Comparison of ENCODE assay signal across 11 cellular contexts in genomic region chr17:8488931-8489330, GRCh38. TPM values are rescaled to one million over a fixed set of nuclear protein-coding genes. Genes with fewer than 3 reads are reported as not detected.
DNase-seq lines count a peak whose midpoint lies in the region; ATAC-seq and TF ChIP-seq lines count a peak whose summit lies in the region.
"Had no signal": no experiment of that assay in that cellular context is flagged by ENCODE, and none has a peak within 500 bp of the region (broad histone marks: within the 10 kb centered on the region; RNA-seq: fewer than 3 reads in every experiment).

No MANE protein-coding gene starts in this region.

- H3K27ac ChIP-seq in heart left ventricle (peak overlapping the region in 2 of 12 donors; percentile 4 to 13), sigmoid colon (peak overlapping the region in 3 of 4 donors; percentile 1 to 65 (median 39))

- TF ChIP-seq EP300 in sigmoid colon (IDR thresholded peaks at IDR 0.05): no peak

- no peak overlapping the region for H3K4me3 ChIP-seq in H7 (ENCODE audit: insufficient read depth, low read depth, low read length)
- H3K4me3 ChIP-seq in heart left ventricle: no peak overlapping the region
- no peak overlapping the region for H3K4me3 ChIP-seq in sigmoid colon

- DNase-seq in H7 (peak; percentile 32), amniotic stem cell (lab: John Stamatoyannopoulos, UW) (peak; percentile 56), heart left ventricle (peak in 3 of 5 donors; percentile 52 to 70 (median 68)), sigmoid colon (peak; percentile 85), GM13977 (ENCODE audit: low spot score) (no peak), NOMO-1 treated with DMSO at 0.1 percent for 48 hours (lab: John Stamatoyannopoulos, UW; ENCODE audit: unreplicated experiment) (no peak)
- DNase-seq in effector CD8-positive, alpha-beta T cell (lab: John Stamatoyannopoulos, UW): no peak
- DNase-seq: activated B cell treated with CpG ODN at 0.5 μM for 24 hours; NCI-H1436 treated with DMSO at 0.1 percent for 48 hours; stimulated activated CD8-positive, alpha-beta memory T cell treated with anti-CD3 and anti-CD28 coated beads, Interleukin-4, amount 100 ng/mL, for 48 hours had no signal

- H3K27me3 ChIP-seq in H7 (ENCODE audit: control insufficient read depth, insufficient read depth, low read length) (no peaks in the 10 kb centered on the region), heart left ventricle (no peaks in the 10 kb centered on the region), sigmoid colon (no peaks in the 10 kb centered on the region)

- peak in 2 of 12 donors; percentile 13 to 23 for TF ChIP-seq CTCF in heart left ventricle (IDR thresholded peaks at IDR 0.05)
- TF ChIP-seq CTCF in sigmoid colon (IDR thresholded peaks at IDR 0.05): no peak
- TF ChIP-seq CTCF in GM13977 (IDR thresholded peaks at IDR 0.05; ENCODE audit: extremely low read depth, insufficient read depth, missing control alignments): no peak

- peak; percentile 71 to 89 (median 86) for ATAC-seq in heart left ventricle
- ATAC-seq in GM19395 (IDR thresholded peaks at IDR 0.05; ENCODE audit: unreplicated experiment): no peak

- no peak for TF ChIP-seq POLR2A in heart left ventricle (IDR thresholded peaks at IDR 0.05)
- TF ChIP-seq POLR2A in sigmoid colon (IDR thresholded peaks at IDR 0.05): no peak

- H3K4me1 ChIP-seq in heart left ventricle (peaks cover 0 to 4% (median 0%) of the 10 kb centered on the region in 12 donors), sigmoid colon (no peaks in the 10 kb centered on the region)

- WGBS in heart left ventricle, 4 donors: 57 to 69% (median 61%) methylated on average over 4 of the region's 4 CpGs
- WGBS in sigmoid colon, 2 donors: 82 to 83% methylated on average over 4 of the region's 4 CpGs

- peaks cover 0 to 11% (median 0%) of the 10 kb centered on the region in 12 donors for H3K9me3 ChIP-seq in heart left ventricle
- H3K9me3 ChIP-seq in sigmoid colon: no peaks in the 10 kb centered on the region

- intact Hi-C loops in heart left ventricle (cut with DNase I) (loop anchor here in 2 of 10 donors (5.0 kb wide), 1 partner anchor 77 kb away; no protein-coding TSS in a partner anchor), sigmoid colon (cut with DNase I) (no loop called here)

- peaks cover 62% of the 10 kb centered on the region for H3K36me3 ChIP-seq in H7 (replicated peaks; ENCODE audit: control insufficient read depth, insufficient read depth, low read length)
- peaks cover 2 to 99% (median 72%) of the 10 kb centered on the region in 9 donors for H3K36me3 ChIP-seq in heart left ventricle
- H3K36me3 ChIP-seq in sigmoid colon: peaks cover 13 to 86% (median 23%) of the 10 kb centered on the region in 4 donors

- in situ Hi-C loops in GM13977 (cut with MboI; ENCODE audit: low pct_unique_long_range_greater_than_20kb, low sequenced_read_pairs, unreplicated experiment): no loop called here

RNA-seq across cellular contexts. Expression of gene NDEL1, which starts 53.2 kb away (rescaled TPM):
- total RNA-seq in H7 (2014; rRNA removed; shearing (Covaris generic)): 18.6 and 32.8 TPM in 2 replicates
- total RNA-seq in heart left ventricle (10 to 100 TPM; 23.3 to 35.2 (median 25.8) TPM), sigmoid colon (10 to 100 TPM; 34.9 to 56.8 (median 49.4) TPM)
- polyA plus RNA-seq in heart left ventricle (10 to 100 TPM; 16.5 to 36.4 TPM), sigmoid colon (10 to 100 TPM; 31.3 to 41.4 (median 37.2) TPM)

Comparison
In these comparisons a context has a peak if more than half of its experiments do, and no peak if none do; other contexts are left out.
1. DNase-seq: peak in H7 (single experiment), amniotic stem cell (single experiment), heart left ventricle (3 of 5) and sigmoid colon (single experiment); none in effector CD8-positive, alpha-beta T cell (single experiment), GM13977 (single experiment) and NOMO-1 treated with DMSO at 0.1 percent for 48 hours (single experiment).